In the genomic region with DNA sequence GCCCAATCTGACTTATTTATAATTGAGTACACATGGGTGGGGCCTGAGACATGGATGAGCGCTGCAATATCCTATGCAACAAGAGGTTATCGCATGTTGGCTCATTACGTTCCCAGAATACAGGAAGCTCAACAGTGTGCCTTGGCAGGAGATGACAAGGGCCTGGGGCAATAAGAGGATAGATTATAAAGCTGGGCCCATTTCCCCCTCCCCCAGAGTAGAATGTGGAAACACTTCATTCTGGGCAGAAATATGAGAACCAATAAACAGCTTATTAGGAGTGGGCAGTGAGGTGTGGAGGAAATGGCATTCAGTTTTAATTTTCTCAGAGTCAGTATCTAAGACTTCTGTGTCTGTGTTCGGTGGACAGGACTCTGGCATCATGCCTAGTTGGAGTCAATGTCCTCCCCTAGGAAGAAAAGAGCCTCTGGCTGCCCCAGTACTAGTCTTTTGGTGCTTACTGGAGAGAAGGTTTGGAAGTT, we compare ENCODE assay signal across 9 cellular contexts.
DNase-seq lines count a peak whose midpoint lies in the region; ATAC-seq and TF ChIP-seq lines count a peak whose summit lies in the region.
"Had no signal": no experiment of that assay in that cellular context is flagged by ENCODE, and none has a peak within 500 bp of the region (broad histone marks: within the 10 kb centered on the region; RNA-seq: fewer than 3 reads in every experiment).

No MANE protein-coding gene starts in this region.

- CTCF ChIA-PET in mammary epithelial cell (lab: Charles Lee; ENCODE audit: low non-redundant PET): no interaction called here

- no TSS peak for BruUV-seq in mammary epithelial cell (replicated peaks; lab: Mats Ljungman, UMichigan)

- H3K4me3 ChIP-seq in mammary epithelial cell (replicated peaks in 1 of 3; ENCODE audit: insufficient read depth in 1 of 3, low read depth in 2 of 3, low read length in 3 of 3) (no peak overlapping the region), right lobe of liver (no peak overlapping the region), brain microvascular endothelial cell (ENCODE audit: low read depth, low read length) (no peak overlapping the region)

- H3K36me3 Mint-ChIP-seq in natural killer cell: no peaks in the 10 kb centered on the region

- H3K27ac ChIP-seq in mammary epithelial cell (ENCODE audit: insufficient read depth, low read depth, low read length): no peak overlapping the region
- no peak overlapping the region for H3K27ac ChIP-seq in right lobe of liver
- H3K27ac ChIP-seq in brain microvascular endothelial cell: no peak overlapping the region

- whole genome bisulfite sequencing in mammary epithelial cell (ENCODE audit: low coverage, missing lambda C conversion rate): 26% methylated on average over 4 of the region's 4 CpGs
- 42% methylated on average over 4 of the region's 4 CpGs for WGBS in right lobe of liver (ENCODE audit: insufficient coverage, low coverage, low lambda C conversion rate, missing lambda C conversion rate)

- DNase-seq in DMS53 treated with DMSO at 0.1 percent for 48 hours (lab: John Stamatoyannopoulos, UW; ENCODE audit: unreplicated experiment) (peak; percentile 71), NCI-H2029 (lab: John Stamatoyannopoulos, UW) (peak; percentile 96), mammary epithelial cell (peak; percentile 11), right lobe of liver (peak in 1 of 3 donors; percentile 60), SW480 (ENCODE audit: low spot score) (no peak), natural killer cell (no peak), SKM-1 (lab: John Stamatoyannopoulos, UW; ENCODE audit: unreplicated experiment) (no peak), brain microvascular endothelial cell (no peak)
- DNase-seq: activated naive CD4-positive, alpha-beta T cell treated with anti-CD3 and anti-CD28 coated beads, Interleukin-2, amount 50 U/mL, for 16 hours had no signal

- peaks cover 9 to 10% of the 10 kb centered on the region in 2 donors for H3K4me1 Mint-ChIP-seq in natural killer cell

- TF ChIP-seq CTCF in mammary epithelial cell (conservative IDR thresholded peaks at IDR 0.05 in 1 of 2, IDR thresholded peaks at IDR 0.05 in 1 of 2; ENCODE audit: extremely low read depth in 1 of 2, insufficient read depth in 1 of 2, low read depth in 1 of 2, low read length in 2 of 2): no peak
- TF ChIP-seq CTCF in right lobe of liver (IDR thresholded peaks at IDR 0.05): no peak
- no peak for TF ChIP-seq CTCF in natural killer cell (IDR thresholded peaks at IDR 0.05)
- TF ChIP-seq CTCF in brain microvascular endothelial cell (IDR thresholded peaks at IDR 0.05; ENCODE audit: low read depth, low read length, missing control alignments): no peak

- H3K27me3 Mint-ChIP-seq in natural killer cell (ENCODE audit: low read depth in 2 of 2): no peaks in the 10 kb centered on the region

- H3K9me3 Mint-ChIP-seq in natural killer cell: no peaks in the 10 kb centered on the region

- no peaks in the 10 kb centered on the region for H4K20me1 ChIP-seq in mammary epithelial cell (ENCODE audit: insufficient read depth, low read length)

- dilution Hi-C loops in mammary epithelial cell (cut with HindIII; ENCODE audit: low sequenced_read_pairs): loop anchor here (5.0 to 10.0 kb wide), 2 partner anchors 98 to 125 kb away; no protein-coding TSS in a partner anchor

- no peak overlapping the region for H2AFZ ChIP-seq in mammary epithelial cell (ENCODE audit: low read depth, low read length)

- H3K27ac Mint-ChIP-seq in natural killer cell: no peak overlapping the region

- in situ Hi-C loops in mammary epithelial cell (cut with MboI; ENCODE audit: low sequenced_read_pairs in 2 of 2): loop anchor here (5.0 kb wide), 1 partner anchor 138 kb away; the partner anchor contains the start of genes P3R3URF (in 2 of the 2) and TSPAN1 (in 2 of the 2)
- in situ Hi-C loops in brain microvascular endothelial cell (cut with HindIII; ENCODE audit: low pct_ligation_motif_present, low sequenced_read_pairs): loop anchor here (10.0 kb wide), 1 partner anchor 145 kb away; no protein-coding TSS in a partner anchor

- no peak overlapping the region for H3K4me3 Mint-ChIP-seq in natural killer cell

- TF ChIP-seq POLR2A in right lobe of liver (IDR thresholded peaks at IDR 0.05): no peak

- H3K4me1 ChIP-seq in mammary epithelial cell (ENCODE audit: insufficient read depth, low read length): peaks cover 8% of the 10 kb centered on the region
- peaks cover 0 to 5% (median 0%) of the 10 kb centered on the region in 4 donors for H3K4me1 ChIP-seq in right lobe of liver

- no peak overlapping the region for H3K4me2 ChIP-seq in mammary epithelial cell (ENCODE audit: insufficient read depth, low read depth, low read length)

- intact Hi-C loops in mammary epithelial cell (cut with micrococcal nuclease): no loop called here
- intact Hi-C loops in right lobe of liver (cut with DNase I): loop anchor here (5.0 kb wide), 1 partner anchor 143 kb away; no protein-coding TSS in a partner anchor
- intact Hi-C loops in natural killer cell (cut with micrococcal nuclease): no loop called here

- ATAC-seq in right lobe of liver (peak; percentile 52 to 66 (median 60)), natural killer cell (no peak)

- no peaks in the 10 kb centered on the region for H3K79me2 ChIP-seq in mammary epithelial cell (ENCODE audit: insufficient read depth, low read length)

- H3K9ac ChIP-seq in mammary epithelial cell (ENCODE audit: insufficient read depth, low read length): no peak overlapping the region

- H3K9me3 ChIP-seq in mammary epithelial cell (replicated peaks; ENCODE audit: insufficient read depth, low read length) (no peaks in the 10 kb centered on the region), right lobe of liver (no peaks in the 10 kb centered on the region)

- H3K27me3 ChIP-seq in mammary epithelial cell (ENCODE audit: insufficient read depth, low read length) (no peaks in the 10 kb centered on the region), right lobe of liver (no peaks in the 10 kb centered on the region), brain microvascular endothelial cell (replicated peaks) (no peaks in the 10 kb centered on the region)

- peaks cover 2% of the 10 kb centered on the region for H3K36me3 ChIP-seq in mammary epithelial cell (ENCODE audit: insufficient read depth, low read length)
- H3K36me3 ChIP-seq in right lobe of liver: peaks cover 0 to 3% (median 0%) of the 10 kb centered on the region in 4 donors
- no peaks in the 10 kb centered on the region for H3K36me3 ChIP-seq in brain microvascular endothelial cell (replicated peaks)

Comparison
In these comparisons a context has a peak if more than half of its experiments do, and no peak if none do; other contexts are left out.
1. DNase-seq: peak in DMS53 treated with DMSO at 0.1 percent for 48 hours (single experiment), NCI-H2029 (single experiment) and mammary epithelial cell (single experiment); none in SW480 (single experiment), natural killer cell (single experiment), SKM-1 (single experiment) and brain microvascular endothelial cell (single experiment).
2. ATAC-seq: peak in right lobe of liver (4 of 4); none in natural killer cell (0 of 3).
3. intact Hi-C loops: an anchor here in right lobe of liver (5.0 kb wide); none called in mammary epithelial cell and natural killer cell.